16 cellular contexts compared by ENCODE assay signal in the genomic region with DNA sequence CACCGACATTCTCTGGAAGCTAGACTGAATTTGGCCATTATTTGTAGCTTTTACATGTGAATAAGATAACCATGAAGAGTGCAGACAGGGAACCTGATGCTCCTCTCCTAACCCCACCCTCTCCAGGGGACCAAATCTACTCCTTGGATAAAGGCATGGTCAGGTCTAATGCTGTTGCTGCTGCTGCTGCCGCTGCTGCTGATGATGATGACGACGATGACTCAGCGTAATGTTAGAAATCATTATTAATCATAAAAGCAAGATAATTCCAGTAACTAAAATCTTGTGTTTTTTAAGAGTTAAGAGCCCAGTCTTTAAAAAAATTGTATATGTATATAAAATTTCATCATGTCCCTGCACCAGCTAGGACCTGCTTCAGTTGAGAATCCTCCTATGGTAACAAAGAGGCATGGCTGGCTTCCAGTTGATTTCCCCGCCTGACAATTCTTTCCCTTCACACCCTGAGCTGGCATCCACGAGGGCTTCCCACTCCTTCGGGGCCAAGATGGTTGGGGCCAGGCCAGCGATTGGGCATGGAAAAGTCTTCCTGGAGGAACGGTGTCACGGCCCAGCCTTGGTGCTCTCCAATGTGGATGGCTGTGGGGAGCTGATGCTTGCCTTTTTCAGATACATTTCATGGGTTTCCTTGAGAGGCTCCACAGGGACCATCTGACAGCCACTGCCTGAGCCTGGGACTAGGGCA.
DNase-seq lines count a peak whose midpoint lies in the region; ATAC-seq and TF ChIP-seq lines count a peak whose summit lies in the region.
"Had no signal": no experiment of that assay in that cellular context is flagged by ENCODE, and none has a peak within 500 bp of the region (broad histone marks: within the 10 kb centered on the region; RNA-seq: fewer than 3 reads in every experiment).

No MANE protein-coding gene starts in this region.

- H3K4me3 ChIP-seq in HUES48 (ENCODE audit: low read depth, low read length) = no peak overlapping the region
- H3K4me3 ChIP-seq in fibroblast of mammary gland (ENCODE audit: control insufficient read depth, low read depth, low read length) = no peak overlapping the region
- H3K4me3 ChIP-seq in smooth muscle cell = no peak overlapping the region
- H3K4me3 ChIP-seq: GM23248, SJCRH30 had no signal

- H3K9me3 ChIP-seq in HUES48 (ENCODE audit: control insufficient read depth, insufficient read depth, low read length) = no peaks in the 10 kb centered on the region
- no peaks in the 10 kb centered on the region for H3K9me3 ChIP-seq in smooth muscle cell (replicated peaks; ENCODE audit: low read depth)
- H3K9me3 ChIP-seq: SJCRH30 had no signal

- H3F3A ChIP-seq in smooth muscle cell (ENCODE audit: low read depth) = peaks cover 6% of the 10 kb centered on the region

- H3K4me3 Mint-ChIP-seq in WTC11 = no peak overlapping the region
- H3K4me3 Mint-ChIP-seq: B cell; CD4-positive, CD25-positive, alpha-beta regulatory T cell had no signal

- no peaks in the 10 kb centered on the region for H3K36me3 Mint-ChIP-seq in WTC11
- H3K36me3 Mint-ChIP-seq: CD4-positive, CD25-positive, alpha-beta regulatory T cell had no signal

- TF ChIP-seq CTCF in WTC11 (IDR thresholded peaks at IDR 0.05) (no peak), fibroblast of mammary gland (conservative IDR thresholded peaks at IDR 0.05; ENCODE audit: control insufficient read depth, insufficient read depth, low read depth, low read length) (no peak), smooth muscle cell (IDR thresholded peaks at IDR 0.05; ENCODE audit: borderline replicate concordance, insufficient read depth, poor library complexity, severe bottlenecking) (no peak)

- H3K27ac Mint-ChIP-seq in WTC11 = no peak overlapping the region
- H3K27ac Mint-ChIP-seq: B cell; CD4-positive, CD25-positive, alpha-beta regulatory T cell had no signal

- H3K27me3 ChIP-seq in HUES48 (ENCODE audit: control insufficient read depth, insufficient read depth, low read length) = no peaks in the 10 kb centered on the region
- H3K27me3 ChIP-seq in smooth muscle cell (ENCODE audit: low read depth) = no peaks in the 10 kb centered on the region
- H3K27me3 ChIP-seq: SJCRH30 had no signal

- WGBS in smooth muscle cell (ENCODE audit: low lambda C conversion rate) = 93% methylated on average over 11 of the region's 11 CpGs

- peak overlapping the region; percentile 56 for H3K27ac ChIP-seq in HUES48 (ENCODE audit: low read depth, low read length)
- peak overlapping the region; percentile 48 for H3K27ac ChIP-seq in smooth muscle cell (ENCODE audit: low read depth)
- H3K27ac ChIP-seq: GM23248, RWPE1, SJCRH30 had no signal

- POLR2A ChIA-PET in WTC11 (lab: Charles Lee) = no interaction called here

- H3K79me2 ChIP-seq in smooth muscle cell (ENCODE audit: low read depth) = no peaks in the 10 kb centered on the region

- H3K4me2 ChIP-seq in smooth muscle cell = peak overlapping the region; percentile 72

- peak; percentile 44 for ATAC-seq in WTC11
- ATAC-seq in Right ventricle myocardium superior (ENCODE audit: poor library complexity) = no peak

- H3K4me1 ChIP-seq in HUES48 (ENCODE audit: control insufficient read depth, insufficient read depth, low read length) (peaks cover 4% of the 10 kb centered on the region; the same call in 1 of the 2 replicates), smooth muscle cell (ENCODE audit: low read depth) (peaks cover 11% of the 10 kb centered on the region)
- H3K4me1 ChIP-seq: SJCRH30 had no signal

- CTCF ChIA-PET in WTC11 (lab: Charles Lee) = no interaction called here

- no peaks in the 10 kb centered on the region for H4K20me1 ChIP-seq in smooth muscle cell (ENCODE audit: low read depth)

- H3K9me3 Mint-ChIP-seq in WTC11 = no peaks in the 10 kb centered on the region

- H3K9ac ChIP-seq in HUES48 (ENCODE audit: low read depth, low read length) = no peak overlapping the region
- H3K9ac ChIP-seq in smooth muscle cell (ENCODE audit: low read depth) = no peak overlapping the region
- H3K9ac ChIP-seq: GM23248 had no signal

- DNase-seq in WTC11 (ENCODE audit: low spot score) (no peak), fibroblast of mammary gland (ENCODE audit: low read depth) (peak; percentile 41), smooth muscle cell (lab: John Stamatoyannopoulos, UW; ENCODE audit: unreplicated experiment) (no peak), DMS153 treated with DMSO at 0.1 percent for 48 hours (lab: John Stamatoyannopoulos, UW; ENCODE audit: unreplicated experiment) (no peak), Right ventricle myocardium superior (no peak), medulla oblongata (ENCODE audit: extremely low spot score) (no peak)
- DNase-seq: CD4-positive, CD25-positive, alpha-beta regulatory T cell; DMS53; Karpas-422; NK-92 treated with Interleukin-12 subunit alpha and Interleukin-12 subunit beta, amount 100 ng/mL, for 24 hours; SW 1271 had no signal

- no peak overlapping the region for H2AFZ ChIP-seq in smooth muscle cell (ENCODE audit: low read depth)
- H2AFZ ChIP-seq: GM23248 had no signal

- peaks cover 10% of the 10 kb centered on the region; the same call in 1 of the 2 replicates for H3K4me1 Mint-ChIP-seq in WTC11
- H3K4me1 Mint-ChIP-seq: B cell; CD4-positive, CD25-positive, alpha-beta regulatory T cell had no signal

- no peaks in the 10 kb centered on the region for H3K27me3 Mint-ChIP-seq in WTC11 (ENCODE audit: low read depth)
- H3K27me3 Mint-ChIP-seq: B cell; CD4-positive, CD25-positive, alpha-beta regulatory T cell had no signal

- H3K36me3 ChIP-seq in HUES48 (ENCODE audit: control insufficient read depth, insufficient read depth, low read length) (no peaks in the 10 kb centered on the region), smooth muscle cell (ENCODE audit: low read depth) (no peaks in the 10 kb centered on the region)
- H3K36me3 ChIP-seq: SJCRH30 had no signal

- intact Hi-C loops in Right ventricle myocardium superior (cut with DNase I) = no loop called here

TF ChIP-seq in WTC11, 78 proteins besides CTCF, POLR2A, EP300 and RAD21 (continues in another document):
- no peak for TF ChIP-seq RELA (CRISPR knock-in tag; IDR thresholded peaks at IDR 0.05; ENCODE audit: borderline replicate concordance)
- no peak for TF ChIP-seq USF1 (CRISPR knock-in tag; IDR thresholded peaks at IDR 0.05)
- no peak for TF ChIP-seq SMAD4 (CRISPR knock-in tag; IDR thresholded peaks at IDR 0.05)
- no peak for TF ChIP-seq MXD4 (CRISPR knock-in tag; IDR thresholded peaks at IDR 0.05; ENCODE audit: borderline replicate concordance)
- TF ChIP-seq, protein P1, sequence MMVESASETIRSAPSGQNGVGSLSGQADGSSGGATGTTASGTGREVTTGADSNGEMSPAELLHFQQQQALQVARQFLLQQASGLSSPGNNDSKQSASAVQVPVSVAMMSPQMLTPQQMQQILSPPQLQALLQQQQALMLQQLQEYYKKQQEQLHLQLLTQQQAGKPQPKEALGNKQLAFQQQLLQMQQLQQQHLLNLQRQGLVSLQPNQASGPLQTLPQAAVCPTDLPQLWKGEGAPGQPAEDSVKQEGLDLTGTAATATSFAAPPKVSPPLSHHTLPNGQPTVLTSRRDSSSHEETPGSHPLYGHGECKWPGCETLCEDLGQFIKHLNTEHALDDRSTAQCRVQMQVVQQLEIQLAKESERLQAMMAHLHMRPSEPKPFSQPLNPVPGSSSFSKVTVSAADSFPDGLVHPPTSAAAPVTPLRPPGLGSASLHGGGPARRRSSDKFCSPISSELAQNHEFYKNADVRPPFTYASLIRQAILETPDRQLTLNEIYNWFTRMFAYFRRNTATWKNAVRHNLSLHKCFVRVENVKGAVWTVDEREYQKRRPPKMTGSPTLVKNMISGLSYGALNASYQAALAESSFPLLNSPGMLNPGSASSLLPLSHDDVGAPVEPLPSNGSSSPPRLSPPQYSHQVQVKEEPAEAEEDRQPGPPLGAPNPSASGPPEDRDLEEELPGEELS (CRISPR knock-in tag; IDR thresholded peaks at IDR 0.05) = no peak
- no peak for TF ChIP-seq ATF3 (CRISPR knock-in tag; conservative IDR thresholded peaks at IDR 0.05)
- TF ChIP-seq, protein P2, sequence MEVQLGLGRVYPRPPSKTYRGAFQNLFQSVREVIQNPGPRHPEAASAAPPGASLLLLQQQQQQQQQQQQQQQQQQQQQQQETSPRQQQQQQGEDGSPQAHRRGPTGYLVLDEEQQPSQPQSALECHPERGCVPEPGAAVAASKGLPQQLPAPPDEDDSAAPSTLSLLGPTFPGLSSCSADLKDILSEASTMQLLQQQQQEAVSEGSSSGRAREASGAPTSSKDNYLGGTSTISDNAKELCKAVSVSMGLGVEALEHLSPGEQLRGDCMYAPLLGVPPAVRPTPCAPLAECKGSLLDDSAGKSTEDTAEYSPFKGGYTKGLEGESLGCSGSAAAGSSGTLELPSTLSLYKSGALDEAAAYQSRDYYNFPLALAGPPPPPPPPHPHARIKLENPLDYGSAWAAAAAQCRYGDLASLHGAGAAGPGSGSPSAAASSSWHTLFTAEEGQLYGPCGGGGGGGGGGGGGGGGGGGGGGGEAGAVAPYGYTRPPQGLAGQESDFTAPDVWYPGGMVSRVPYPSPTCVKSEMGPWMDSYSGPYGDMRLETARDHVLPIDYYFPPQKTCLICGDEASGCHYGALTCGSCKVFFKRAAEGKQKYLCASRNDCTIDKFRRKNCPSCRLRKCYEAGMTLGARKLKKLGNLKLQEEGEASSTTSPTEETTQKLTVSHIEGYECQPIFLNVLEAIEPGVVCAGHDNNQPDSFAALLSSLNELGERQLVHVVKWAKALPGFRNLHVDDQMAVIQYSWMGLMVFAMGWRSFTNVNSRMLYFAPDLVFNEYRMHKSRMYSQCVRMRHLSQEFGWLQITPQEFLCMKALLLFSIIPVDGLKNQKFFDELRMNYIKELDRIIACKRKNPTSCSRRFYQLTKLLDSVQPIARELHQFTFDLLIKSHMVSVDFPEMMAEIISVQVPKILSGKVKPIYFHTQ (CRISPR knock-in tag; IDR thresholded peaks at IDR 0.05) = no peak
- no peak for TF ChIP-seq ZBTB21 (CRISPR knock-in tag; IDR thresholded peaks at IDR 0.05; ENCODE audit: borderline replicate concordance)
